Comparison of ENCODE assay signal across 8 cellular contexts in the genomic region with DNA sequence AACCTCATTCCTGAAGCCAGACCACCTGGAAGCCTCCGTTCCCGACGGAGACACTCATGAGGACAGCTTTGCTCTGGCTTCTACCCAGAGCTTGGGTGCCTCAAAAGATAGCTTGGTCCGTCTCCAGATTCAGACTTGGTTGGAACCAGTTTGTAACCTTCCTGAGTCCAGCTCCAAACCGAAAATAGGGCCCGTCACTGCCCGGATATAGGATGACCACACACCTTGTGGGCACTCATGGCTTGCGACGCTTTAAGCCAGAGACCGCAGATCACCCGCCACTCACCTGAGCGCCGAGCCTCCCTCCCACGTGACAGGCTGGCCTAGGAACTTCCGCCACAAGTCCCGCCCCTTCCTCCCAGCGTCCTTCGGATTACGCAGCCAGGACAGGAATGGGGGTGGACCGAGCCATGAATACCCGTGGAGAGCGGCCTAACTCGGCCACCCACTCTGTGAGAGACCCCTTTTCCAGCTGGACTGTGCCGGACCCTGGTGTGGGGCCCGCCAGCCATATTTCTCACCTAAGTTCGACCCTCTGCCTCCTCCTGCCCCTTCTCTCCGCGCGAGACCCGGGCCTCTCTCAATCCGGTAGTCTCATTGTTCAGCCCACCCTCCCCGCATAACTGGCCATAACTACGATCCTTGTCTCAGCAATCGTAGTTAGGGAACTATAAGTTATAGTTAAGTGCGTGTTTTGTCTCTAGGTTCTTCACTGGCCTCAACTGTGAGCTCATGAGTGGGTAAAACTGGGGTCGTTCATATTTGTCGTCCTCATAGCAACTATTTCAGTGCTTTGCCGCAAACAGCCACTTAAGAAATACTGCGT. TPM values are rescaled to one million over a fixed set of nuclear protein-coding genes. Genes with fewer than 3 reads are reported as not detected.
A peak's percentile ranks its signal among the peaks of the same experiment; 100 is the strongest.
DNase-seq lines count a peak whose midpoint lies in the region; ATAC-seq and TF ChIP-seq lines count a peak whose summit lies in the region.

A gene with protein sequence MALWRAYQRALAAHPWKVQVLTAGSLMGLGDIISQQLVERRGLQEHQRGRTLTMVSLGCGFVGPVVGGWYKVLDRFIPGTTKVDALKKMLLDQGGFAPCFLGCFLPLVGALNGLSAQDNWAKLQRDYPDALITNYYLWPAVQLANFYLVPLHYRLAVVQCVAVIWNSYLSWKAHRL (minus strand): TSS at position 332 of the 826 bp plus-strand sequence. CDS start 580 bp downstream, outside the sequence.

- peak within 1 kb of the TSS; percentile 75 for H3K4me3 ChIP-seq in osteoblast (ENCODE audit: insufficient read depth, low read length)
- peak within 1 kb of the TSS; percentile 78 to 79 for H3K4me3 ChIP-seq in testis

- peaks cover 28% of the 10 kb centered on the region for H3K4me1 ChIP-seq in osteoblast (ENCODE audit: insufficient read depth, low read length)
- H3K4me1 ChIP-seq in testis: peaks cover 16% of the 10 kb centered on the region

- H3K4me1 Mint-ChIP-seq in activated naive CD8-positive, alpha-beta T cell (ENCODE audit: low read depth): peaks cover 26% of the 10 kb centered on the region
- H3K4me1 Mint-ChIP-seq in glutamatergic neuron (ENCODE audit: low read depth, unreplicated experiment): no peaks in the 10 kb centered on the region

- no peaks in the 10 kb centered on the region for H3K9me3 Mint-ChIP-seq in activated naive CD8-positive, alpha-beta T cell (ENCODE audit: low read depth)
- peaks cover 1% of the 10 kb centered on the region for H3K9me3 Mint-ChIP-seq in glutamatergic neuron (ENCODE audit: unreplicated experiment)

- H3K4me2 ChIP-seq in osteoblast (ENCODE audit: insufficient read depth, low read length): peak within 1 kb of the TSS; percentile 92

- H3K27ac Mint-ChIP-seq in activated naive CD8-positive, alpha-beta T cell: peak within 1 kb of the TSS; percentile 99
- H3K27ac Mint-ChIP-seq in glutamatergic neuron (ENCODE audit: unreplicated experiment): peak within 1 kb of the TSS; percentile 100

- peak within 1 kb of the TSS; percentile 100 for H3K27ac ChIP-seq in osteoblast (ENCODE audit: low read depth, low read length)
- H3K27ac ChIP-seq in testis: peak within 1 kb of the TSS; percentile 76 to 93

- H3K36me3 ChIP-seq in osteoblast (ENCODE audit: insufficient read depth, low read length) (peaks cover 18% of the 10 kb centered on the region), testis (ENCODE audit: low read depth, missing control alignments) (no peaks in the 10 kb centered on the region)

- ATAC-seq in HG02610 (IDR thresholded peaks at IDR 0.05; ENCODE audit: unreplicated experiment): peak; percentile 87

- POLR2A ChIA-PET in GM10248 (lab: Yijun Ruan, JAX): interaction anchor here (1.1 kb wide), 1 partner anchor 272 kb away, joined by 3 read pairs; a partner anchor contains a TSS

- H4K20me1 ChIP-seq in osteoblast (ENCODE audit: insufficient read depth, low read length): peaks cover 4% of the 10 kb centered on the region

- H3K9me3 ChIP-seq in osteoblast (ENCODE audit: low read depth, low read length) (no peaks in the 10 kb centered on the region), testis (no peaks in the 10 kb centered on the region)

- intact Hi-C loops in testis (cut with DNase I; ENCODE audit: low total_unique reads): no loop called here

- H3K36me3 Mint-ChIP-seq in activated naive CD8-positive, alpha-beta T cell: peaks cover 4% of the 10 kb centered on the region
- H3K36me3 Mint-ChIP-seq in glutamatergic neuron (ENCODE audit: unreplicated experiment): peaks cover 6% of the 10 kb centered on the region

- H3K27me3 ChIP-seq in osteoblast (ENCODE audit: insufficient read depth, low read length) (no peaks in the 10 kb centered on the region), testis (no peaks in the 10 kb centered on the region)

- no peaks in the 10 kb centered on the region for H3K27me3 Mint-ChIP-seq in activated naive CD8-positive, alpha-beta T cell
- peaks cover 2% of the 10 kb centered on the region for H3K27me3 Mint-ChIP-seq in glutamatergic neuron (ENCODE audit: unreplicated experiment)

- DNase-seq in GM10248 (ENCODE audit: extremely low spot score) (peak; percentile 96), NCI-H1092 treated with DMSO at 0.1 percent for 48 hours (lab: John Stamatoyannopoulos, UW) (peak; percentile 75), SKM-1 treated with dmso at 0.1 percent for 144 hours (lab: John Stamatoyannopoulos, UW; ENCODE audit: unreplicated experiment) (peak; percentile 82), glutamatergic neuron (peak; percentile 89), osteoblast (ENCODE audit: insufficient read length, low spot score, missing footprints) (peak; percentile 98), testis (peak; percentile 96)

- TF ChIP-seq CTCF in GM10248 (IDR thresholded peaks at IDR 0.05; ENCODE audit: control extremely low read depth, extremely low read depth, low read depth, missing control alignments): no peak
- TF ChIP-seq CTCF in glutamatergic neuron (IDR thresholded peaks at IDR 0.05; ENCODE audit: partially characterized antibody, unreplicated experiment): no peak
- no peak for TF ChIP-seq CTCF in osteoblast (IDR thresholded peaks at IDR 0.05; ENCODE audit: extremely low read depth, low read depth, low read length)
- TF ChIP-seq CTCF in testis (IDR thresholded peaks at IDR 0.05): no peak

- WGBS in testis, 2 donors: 0% methylated on average over 37 to 39 of the region's 39 CpGs

- peak within 1 kb of the TSS; percentile 99 for H3K4me3 Mint-ChIP-seq in activated naive CD8-positive, alpha-beta T cell
- H3K4me3 Mint-ChIP-seq in glutamatergic neuron (ENCODE audit: unreplicated experiment): peak within 1 kb of the TSS; percentile 100

- CTCF ChIA-PET in GM10248 (lab: Yijun Ruan, JAX): interaction anchor here (0.8 to 5.0 kb wide), 8 partner anchors 9 to 361 kb away, joined by 3 to 33 read pairs (median 5); no protein-coding TSS in a partner anchor

- H3K79me2 ChIP-seq in osteoblast (ENCODE audit: insufficient read depth, low read length): peaks cover 29% of the 10 kb centered on the region

- TF ChIP-seq POLR2A in testis (IDR thresholded peaks at IDR 0.05): peak; percentile 85

- H2AFZ ChIP-seq in osteoblast (ENCODE audit: low read length): peak within 1 kb of the TSS; percentile 95

RNA-seq across cellular contexts. Expression of the gene that starts here (rescaled TPM):
- total RNA-seq in glutamatergic neuron (ENCODE audit: unreplicated experiment) (56.6 TPM), osteoblast (98.8 and 112 TPM in 2 replicates), testis (10 to 100 TPM; 71.2 to 72.3 TPM)
- polyA plus RNA-seq in testis (ENCODE audit: insufficient read depth, low read depth, low replicate concordance): 59.5 TPM

Comparison
In these comparisons a context has a peak if more than half of its experiments do, and no peak if none do; other contexts are left out.
1. Peak in every context shown above with its lines: DNase-seq, ATAC-seq, H3K4me3 ChIP-seq and H3K27ac ChIP-seq.